In the genomic region with DNA sequence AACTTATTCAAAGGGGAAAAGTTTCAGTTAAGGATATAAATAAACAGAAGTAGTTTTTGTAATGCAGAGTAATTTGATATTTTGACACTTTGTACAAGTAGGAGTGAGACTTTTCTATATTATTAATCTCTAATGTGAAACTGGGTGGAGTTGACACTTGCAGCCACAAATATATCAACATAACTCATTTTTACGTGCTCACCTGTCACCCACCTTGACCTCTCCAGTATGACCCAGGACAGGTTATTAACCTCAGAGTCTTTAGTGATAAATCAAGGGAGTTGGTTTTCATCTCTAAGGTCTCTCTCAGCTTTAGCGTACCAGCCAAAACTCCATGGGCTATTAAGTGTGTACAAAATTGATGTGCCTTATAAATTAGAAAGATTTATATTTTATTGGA, we compare ENCODE assay signal across 20 cellular contexts. TPM values are rescaled to one million over a fixed set of nuclear protein-coding genes. Genes with fewer than 3 reads are reported as not detected.
DNase-seq lines count a peak whose midpoint lies in the region; ATAC-seq and TF ChIP-seq lines count a peak whose summit lies in the region.
"Had no signal": no experiment of that assay in that cellular context is flagged by ENCODE, and none has a peak within 500 bp of the region (broad histone marks: within the 10 kb centered on the region; RNA-seq: fewer than 3 reads in every experiment).

No MANE protein-coding gene starts in this region.

- no peak for ATAC-seq in activated CD4-positive, alpha-beta T cell treated with anti-CD3 and anti-CD28 coated beads for 36 hours
- ATAC-seq in effector memory CD8-positive, alpha-beta T cell (replicated peaks) = no peak
- ATAC-seq: CD8-positive, alpha-beta T cell; GM12878 had no signal

- POLR2A ChIA-PET in activated CD4-positive, alpha-beta T cell treated with anti-CD3 and anti-CD28 coated beads, Interleukin-2, amount 10 ng/mL, durations not matched to agents 7 days and 5 days (lab: Charles Lee) = no interaction called here
- POLR2A ChIA-PET in activated CD4-positive, alpha-beta T cell treated with anti-CD3 and anti-CD28 coated beads for 36 hours (lab: Charles Lee) = no interaction called here

- H3K4me1 ChIP-seq in MM.1S (ENCODE audit: low read length) = peaks cover 18% of the 10 kb centered on the region
- H3K4me1 ChIP-seq: BLaER1, Caco-2 had no signal

- no peak overlapping the region for H2AFZ ChIP-seq in MM.1S (ENCODE audit: low read length)

- H3K9me2 ChIP-seq in MM.1S (replicated peaks; ENCODE audit: insufficient read depth, low read length) = no peaks in the 10 kb centered on the region

- peaks cover 2% of the 10 kb centered on the region for H3K36me3 Mint-ChIP-seq in activated CD4-positive, alpha-beta T cell treated with anti-CD3 and anti-CD28 coated beads, Interleukin-2, amount 10 ng/mL, durations not matched to agents 7 days and 5 days (ENCODE audit: low read depth)
- H3K36me3 Mint-ChIP-seq in activated CD4-positive, alpha-beta T cell treated with anti-CD3 and anti-CD28 coated beads for 36 hours (ENCODE audit: low read depth) = no peaks in the 10 kb centered on the region
- no peaks in the 10 kb centered on the region for H3K36me3 Mint-ChIP-seq in effector memory CD8-positive, alpha-beta T cell (ENCODE audit: insufficient read depth)
- H3K36me3 Mint-ChIP-seq: CD8-positive, alpha-beta T cell had no signal

- no peaks in the 10 kb centered on the region for H3K36me3 ChIP-seq in MM.1S (replicated peaks; ENCODE audit: insufficient read depth, low read length)
- H3K36me3 ChIP-seq: BLaER1, HAP-1 had no signal

- no peaks in the 10 kb centered on the region for H4K20me1 ChIP-seq in MM.1S (ENCODE audit: insufficient read depth, low read length)
- H4K20me1 ChIP-seq: BLaER1 had no signal

- peak overlapping the region; percentile 24; the same call in 1 of the 2 replicates for H3K27ac ChIP-seq in MM.1S (ENCODE audit: low read length)
- H3K27ac ChIP-seq in dorsolateral prefrontal cortex = peak overlapping the region in 7 of 59 donors; percentile 7 to 83 (median 63)
- H3K27ac ChIP-seq: 22Rv1, BLaER1, C4-2B had no signal

- no peak for DNase-seq in activated CD4-positive, alpha-beta T cell treated with anti-CD3 and anti-CD28 coated beads, Interleukin-2, amount 10 ng/mL, durations not matched to agents 7 days and 5 days
- no peak for DNase-seq in activated CD4-positive, alpha-beta T cell treated with anti-CD3 and anti-CD28 coated beads for 36 hours
- DNase-seq in MM.1S = peak; percentile 18
- DNase-seq in effector memory CD8-positive, alpha-beta T cell = no peak
- no peak for DNase-seq in dorsolateral prefrontal cortex
- DNase-seq in DMS 273 (lab: John Stamatoyannopoulos, UW; ENCODE audit: unreplicated experiment) = no peak
- DNase-seq: Caco-2; CD4-positive, CD25-positive, alpha-beta regulatory T cell; CD8-positive, alpha-beta T cell; DMS 273 treated with DMSO at 0.1 percent for 48 hours; DMS79; EL; GDM1; GOT3 had no signal

- TF ChIP-seq CTCF in MM.1S (IDR thresholded peaks at IDR 0.05; ENCODE audit: low read length) (no peak), dorsolateral prefrontal cortex (IDR thresholded peaks at IDR 0.05 in 54 of 56, conservative IDR thresholded peaks at IDR 0.05 in 2 of 56; ENCODE audit: low read depth in 1 of 56, partially characterized antibody in 56 of 56) (no peak)

- H3K4me3 ChIP-seq in MM.1S (ENCODE audit: low read length) (no peak overlapping the region; the same call in 1 of the 2 replicates), dorsolateral prefrontal cortex (no peak overlapping the region)
- H3K4me3 ChIP-seq: BLaER1, GM12878, HAP-1 had no signal

- no peaks in the 10 kb centered on the region for H3K9me3 ChIP-seq in MM.1S (replicated peaks; ENCODE audit: insufficient read depth, low read length)
- H3K9me3 ChIP-seq: BLaER1, Caco-2, HAP-1 had no signal

- peaks cover 18% of the 10 kb centered on the region; the same call in 1 of the 2 replicates for H3K79me2 ChIP-seq in MM.1S (ENCODE audit: low read length)

- peaks cover 3% of the 10 kb centered on the region for H3K9me3 Mint-ChIP-seq in activated CD4-positive, alpha-beta T cell treated with anti-CD3 and anti-CD28 coated beads, Interleukin-2, amount 10 ng/mL, durations not matched to agents 7 days and 5 days
- H3K9me3 Mint-ChIP-seq in activated CD4-positive, alpha-beta T cell treated with anti-CD3 and anti-CD28 coated beads for 36 hours (ENCODE audit: low read depth) = peaks cover 2% of the 10 kb centered on the region
- no peaks in the 10 kb centered on the region for H3K9me3 Mint-ChIP-seq in effector memory CD8-positive, alpha-beta T cell
- H3K9me3 Mint-ChIP-seq: CD4-positive, CD25-positive, alpha-beta regulatory T cell had no signal

- H3K4me3 Mint-ChIP-seq in activated CD4-positive, alpha-beta T cell treated with anti-CD3 and anti-CD28 coated beads, Interleukin-2, amount 10 ng/mL, durations not matched to agents 7 days and 5 days = no peak overlapping the region
- no peak overlapping the region for H3K4me3 Mint-ChIP-seq in activated CD4-positive, alpha-beta T cell treated with anti-CD3 and anti-CD28 coated beads for 36 hours
- H3K4me3 Mint-ChIP-seq in effector memory CD8-positive, alpha-beta T cell = no peak overlapping the region
- H3K4me3 Mint-ChIP-seq: B cell; CD4-positive, CD25-positive, alpha-beta regulatory T cell; CD8-positive, alpha-beta T cell had no signal

- no peaks in the 10 kb centered on the region for H3K4me1 Mint-ChIP-seq in activated CD4-positive, alpha-beta T cell treated with anti-CD3 and anti-CD28 coated beads, Interleukin-2, amount 10 ng/mL, durations not matched to agents 7 days and 5 days
- H3K4me1 Mint-ChIP-seq in activated CD4-positive, alpha-beta T cell treated with anti-CD3 and anti-CD28 coated beads for 36 hours = no peaks in the 10 kb centered on the region
- peaks cover 0 to 2% of the 10 kb centered on the region in 2 donors for H3K4me1 Mint-ChIP-seq in effector memory CD8-positive, alpha-beta T cell (ENCODE audit: low read depth in 2 of 2)
- H3K4me1 Mint-ChIP-seq: B cell had no signal

- CTCF ChIA-PET in activated CD4-positive, alpha-beta T cell treated with anti-CD3 and anti-CD28 coated beads, Interleukin-2, amount 10 ng/mL, durations not matched to agents 7 days and 5 days (lab: Charles Lee) = interaction anchor here (0.6 kb wide), 2 partner anchors 443 to 965 kb away, joined by 3 to 4 read pairs; no protein-coding TSS in a partner anchor
- CTCF ChIA-PET in activated CD4-positive, alpha-beta T cell treated with anti-CD3 and anti-CD28 coated beads for 36 hours (lab: Charles Lee) = interaction anchor here (0.7 kb wide), 1 partner anchor 212 kb away, joined by 4 read pairs; no protein-coding TSS in a partner anchor

- H3K9ac ChIP-seq in MM.1S (ENCODE audit: low read length) = no peak overlapping the region
- H3K9ac ChIP-seq: BLaER1 had no signal

- H3F3A ChIP-seq in MM.1S (ENCODE audit: insufficient read depth, low read length) = peaks cover 9% of the 10 kb centered on the region

- peak overlapping the region; percentile 21; the same call in 1 of the 2 replicates for H3K4me2 ChIP-seq in MM.1S (ENCODE audit: low read depth, low read length)
- H3K4me2 ChIP-seq: BLaER1 had no signal

- no peaks in the 10 kb centered on the region for H3K27me3 ChIP-seq in MM.1S (replicated peaks; ENCODE audit: insufficient read depth, low read length)
- no peaks in the 10 kb centered on the region for H3K27me3 ChIP-seq in dorsolateral prefrontal cortex
- H3K27me3 ChIP-seq: BLaER1 had no signal

- intact Hi-C loops in activated CD4-positive, alpha-beta T cell treated with anti-CD3 and anti-CD28 coated beads for 36 hours (cut with DNase I, micrococcal nuclease) = loop anchor here in 1 of 2 experiments (10.0 kb wide), 2 partner anchors 696 to 766 kb away; a partner anchor contains a TSS
- intact Hi-C loops in dorsolateral prefrontal cortex (cut with DNase I) = loop anchor here in 1 of 2 donors (10.0 kb wide), 1 partner anchor 766 kb away; a partner anchor contains a TSS

- peak overlapping the region; percentile 51 for H3K27ac Mint-ChIP-seq in activated CD4-positive, alpha-beta T cell treated with anti-CD3 and anti-CD28 coated beads, Interleukin-2, amount 10 ng/mL, durations not matched to agents 7 days and 5 days
- H3K27ac Mint-ChIP-seq in activated CD4-positive, alpha-beta T cell treated with anti-CD3 and anti-CD28 coated beads for 36 hours = no peak overlapping the region
- H3K27ac Mint-ChIP-seq in effector memory CD8-positive, alpha-beta T cell = peak overlapping the region; percentile 13 to 49
- H3K27ac Mint-ChIP-seq: B cell; CD8-positive, alpha-beta T cell had no signal

- H3K27me3 Mint-ChIP-seq in activated CD4-positive, alpha-beta T cell treated with anti-CD3 and anti-CD28 coated beads, Interleukin-2, amount 10 ng/mL, durations not matched to agents 7 days and 5 days = peaks cover 17% of the 10 kb centered on the region
- H3K27me3 Mint-ChIP-seq in activated CD4-positive, alpha-beta T cell treated with anti-CD3 and anti-CD28 coated beads for 36 hours = no peaks in the 10 kb centered on the region
- H3K27me3 Mint-ChIP-seq in effector memory CD8-positive, alpha-beta T cell = no peaks in the 10 kb centered on the region

RNA-seq across cellular contexts. Expression of a gene that starts 7.4 kb away (rescaled TPM):
- 1 to 10 TPM; 5.3 to 6.2 TPM for total RNA-seq in activated CD4-positive, alpha-beta T cell treated with anti-CD3 and anti-CD28 coated beads, Interleukin-2, amount 10 ng/mL, durations not matched to agents 7 days and 5 days
- 1 to 10 TPM; 4.2 to 4.9 TPM for total RNA-seq in activated CD4-positive, alpha-beta T cell treated with anti-CD3 and anti-CD28 coated beads for 36 hours
- total RNA-seq in dorsolateral prefrontal cortex = 10 to 100 TPM in 116 of 120 experiments, 1 to 10 TPM in 4; 9.4 to 40.2 (median 17.5) TPM
